Comparison of ENCODE assay signal across 7 cellular contexts in genomic region chr19:12681074-12681987, GRCh38.
DNase-seq lines count a peak whose midpoint lies in the region; ATAC-seq and TF ChIP-seq lines count a peak whose summit lies in the region.

TSS of gene DHPS (minus strand) at chr19:12681880. CDS start at chr19:12681766, 114 bp downstream.

- ATAC-seq in GM18505 (IDR thresholded peaks at IDR 0.05; ENCODE audit: unreplicated experiment), result peak; percentile 61
- ATAC-seq in HG02981 (IDR thresholded peaks at IDR 0.05; ENCODE audit: unreplicated experiment), result peak; percentile 58

- DNase-seq in NCI-H2081 (lab: John Stamatoyannopoulos, UW) (peak; percentile 95 to 96), T1000 (lab: John Stamatoyannopoulos, UW) (peak; percentile 85), astrocyte of the hippocampus (ENCODE audit: low read depth, low spot score) (peak; percentile 97), hippocampal formation (lab: John Stamatoyannopoulos, UW) (peak; percentile 77 to 91), retina (peak; percentile 97)

- TF ChIP-seq POLR2A in GM18505 (IDR thresholded peaks at IDR 0.05; ENCODE audit: borderline replicate concordance, extremely low read depth, insufficient read depth, insufficient read length), result peak; percentile 75

Comparison
In these comparisons a context has a peak if more than half of its experiments do, and no peak if none do; other contexts are left out.
1. Peak in every context shown above with its lines: DNase-seq and ATAC-seq.